In the genomic region with DNA sequence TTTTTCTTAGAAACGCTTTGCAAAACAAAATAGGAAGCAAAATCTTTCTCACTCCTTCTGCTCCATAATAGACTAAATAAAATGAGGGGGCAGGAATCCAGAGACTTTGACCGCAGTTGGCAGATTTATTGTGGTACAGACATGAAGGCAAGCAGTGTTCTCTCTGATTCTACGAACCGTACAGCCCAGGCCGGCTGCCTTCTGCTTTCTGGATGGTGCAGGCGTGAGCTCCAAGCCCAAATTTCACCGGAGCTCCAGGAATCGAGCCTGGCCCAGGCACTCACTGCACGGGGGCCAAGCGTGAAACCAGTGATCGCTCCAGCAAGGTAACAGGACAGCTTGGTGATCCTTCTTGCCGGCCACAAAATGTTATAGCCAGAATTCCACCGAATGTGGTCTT, we compare ENCODE assay signal across 7 cellular contexts.
A peak's percentile ranks its signal among the peaks of the same experiment; 100 is the strongest.
DNase-seq lines count a peak whose midpoint lies in the region; ATAC-seq and TF ChIP-seq lines count a peak whose summit lies in the region.
"Not testable (repeated sequence)": the region's sequence is repeated elsewhere in the genome, so short reads cannot be mapped to it uniquely, and the experiment has no call there.

No MANE protein-coding gene starts in this region.

- POLR2A ChIA-PET in SK-N-SH (lab: Yijun Ruan, JAX), result not testable (repeated sequence)

- not testable (repeated sequence) for H3K9ac ChIP-seq in SK-N-SH

- H3K4me1 ChIP-seq in SK-N-SH (ENCODE audit: control insufficient read depth in 1 of 2, insufficient read depth in 2 of 2, low read depth in 1 of 2, low read length in 1 of 2); right cardiac atrium (ENCODE audit: control insufficient read depth, insufficient read depth, low read length); spleen: not testable (repeated sequence)

- not testable (repeated sequence) for H2AFZ ChIP-seq in SK-N-SH (ENCODE audit: low read depth)

- not testable (repeated sequence) for H3K4me3 Mint-ChIP-seq in CD14-positive monocyte

- TF ChIP-seq EP300 in SK-N-SH (IDR thresholded peaks at IDR 0.05; ENCODE audit: borderline replicate concordance in 1 of 2, low read depth in 1 of 2, low read length in 1 of 2), result not testable (repeated sequence)

- not testable (repeated sequence) for TF ChIP-seq POLR2A in spleen (IDR thresholded peaks at IDR 0.05)

- H3K36me3 Mint-ChIP-seq in CD14-positive monocyte, result not testable (repeated sequence)

- not testable (repeated sequence) for H3K27me3 ChIP-seq in SK-N-SH (ENCODE audit: insufficient read depth); right cardiac atrium (ENCODE audit: control insufficient read depth, insufficient read depth); spleen (replicated peaks in 1 of 7)

- H3K4me2 ChIP-seq in SK-N-SH, result peak overlapping the region; percentile 33; the same call in 1 of the 2 replicates

- H3K9me3 Mint-ChIP-seq in CD14-positive monocyte, result peaks cover 3 to 11% (median 6%) of the 10 kb centered on the region in 7 donors

- not testable (repeated sequence) for H3K9me3 ChIP-seq in SK-N-SH; right cardiac atrium (ENCODE audit: control insufficient read depth, low read length)
- H3K9me3 ChIP-seq in spleen, result peaks cover 0 to 34% (median 15%) of the 10 kb centered on the region in 8 donors

- H3K36me3 ChIP-seq in SK-N-SH (replicated peaks in 1 of 2; ENCODE audit: control insufficient read depth in 1 of 2, insufficient read depth in 2 of 2, low read length in 1 of 2); spleen: not testable (repeated sequence)

- 8% methylated on average over 12 of the region's 13 CpGs for WGBS in SK-N-SH (ENCODE audit: low lambda C conversion rate)
- WGBS in right cardiac atrium, result 83% methylated on average over 13 of the region's 13 CpGs
- WGBS in spleen, 5 donors, result 79 to 88% (median 82%) methylated on average over 13 of the region's 13 CpGs

- not testable (repeated sequence) for H3K9me2 ChIP-seq in SK-N-SH

- not testable (repeated sequence) for H3K27ac ChIP-seq in SK-N-SH (ENCODE audit: low read depth in 2 of 2, low read length in 1 of 2); right cardiac atrium (ENCODE audit: low read length); spleen

- H3K4me1 Mint-ChIP-seq in CD14-positive monocyte, result not testable (repeated sequence)

- H3F3A ChIP-seq in SK-N-SH (replicated peaks; ENCODE audit: insufficient read depth), result not testable (repeated sequence)

- H3K4me3 ChIP-seq in SK-N-SH (ENCODE audit: low read depth in 2 of 2, low read length in 1 of 2); right cardiac atrium (ENCODE audit: low read length); spleen: not testable (repeated sequence)

- TF ChIP-seq RAD21 in SK-N-SH (IDR thresholded peaks at IDR 0.05; ENCODE audit: low read length), result not testable (repeated sequence)

- not testable (repeated sequence) for ATAC-seq in Right ventricle myocardium inferior; Right ventricle myocardium superior (ENCODE audit: poor library complexity); left ventricle myocardium superior; right cardiac atrium

- CTCF ChIA-PET in SK-N-SH (lab: Yijun Ruan, JAX), result not testable (repeated sequence)

- not testable (repeated sequence) for H3K27ac Mint-ChIP-seq in CD14-positive monocyte

- TF ChIP-seq CTCF in CD14-positive monocyte (IDR thresholded peaks at IDR 0.05); SK-N-SH (IDR thresholded peaks at IDR 0.05); spleen (IDR thresholded peaks at IDR 0.05 in 8 of 11, conservative IDR thresholded peaks at IDR 0.05 in 3 of 11): not testable (repeated sequence)

- not testable (repeated sequence) for H4K20me1 ChIP-seq in SK-N-SH (ENCODE audit: insufficient read depth)

- DNase-seq in CD14-positive monocyte (ENCODE audit: low spot score), result peak; percentile 41
- not testable (repeated sequence) for DNase-seq in SK-N-SH
- DNase-seq in Right ventricle myocardium inferior (ENCODE audit: missing footprints), result peak; percentile 77
- DNase-seq in Right ventricle myocardium superior, result peak; percentile 47
- DNase-seq in left ventricle myocardium superior, result peak; percentile 21
- peak in 2 of 3 donors; percentile 38 to 48 for DNase-seq in right cardiac atrium
- DNase-seq in spleen, result peak; percentile 75

- intact Hi-C loops in CD14-positive monocyte (cut with micrococcal nuclease); Right ventricle myocardium inferior (cut with DNase I); Right ventricle myocardium superior (cut with DNase I); left ventricle myocardium superior (cut with micrococcal nuclease); right cardiac atrium (cut with DNase I); spleen (cut with DNase I; ENCODE audit: low total_unique reads): not testable (repeated sequence)

- H3K27me3 Mint-ChIP-seq in CD14-positive monocyte (ENCODE audit: low read depth in 3 of 3), result not testable (repeated sequence)

- not testable (repeated sequence) for H3K79me2 ChIP-seq in SK-N-SH (ENCODE audit: insufficient read depth)
